In genomic region chr11:6418199-6418957, GRCh38 we compare ENCODE assay signal across 8 cellular contexts. TPM values are rescaled to one million over a fixed set of nuclear protein-coding genes. Genes with fewer than 3 reads are reported as not detected.
A peak's percentile ranks its signal among the peaks of the same experiment; 100 is the strongest.
DNase-seq lines count a peak whose midpoint lies in the region; ATAC-seq and TF ChIP-seq lines count a peak whose summit lies in the region.

No MANE protein-coding gene starts in this region.

- peaks cover 4 to 7% of the 10 kb centered on the region in 2 donors for H3K4me1 ChIP-seq in thyroid gland

- H3K27me3 ChIP-seq in AG04450 (ENCODE audit: control insufficient read depth, insufficient read depth, low read length) (no peaks in the 10 kb centered on the region), layer of hippocampus (ENCODE audit: control insufficient read depth, insufficient read depth, low read length) (no peaks in the 10 kb centered on the region), thyroid gland (no peaks in the 10 kb centered on the region)

- POLR2A ChIA-PET in AG04450 (lab: Yijun Ruan, JAX): interaction anchor here (0.6 to 1.6 kb wide), 7 partner anchors 9 to 268 kb away, joined by 3 to 10 read pairs (median 3); partner anchors contain the start of genes ARFIP2, SMPD1 and TIMM10B

- peak overlapping the region; percentile 80 for H3K4me3 ChIP-seq in AG04450 (ENCODE audit: low read depth, low read length)
- peak overlapping the region; percentile 64 to 88 (median 74) for H3K4me3 ChIP-seq in thyroid gland (replicated peaks in 1 of 3)

- ATAC-seq in GM19043 (IDR thresholded peaks at IDR 0.05; ENCODE audit: low read depth, unreplicated experiment) (peak; percentile 11), GM18517 (IDR thresholded peaks at IDR 0.05; ENCODE audit: unreplicated experiment) (no peak), GM19452 (IDR thresholded peaks at IDR 0.05; ENCODE audit: unreplicated experiment) (no peak)

- H3K9me3 ChIP-seq in AG04450 (ENCODE audit: control insufficient read depth, insufficient read depth, low read length): no peaks in the 10 kb centered on the region
- H3K9me3 ChIP-seq in thyroid gland: no peaks in the 10 kb centered on the region

- TF ChIP-seq CTCF in AG04450 (IDR thresholded peaks at IDR 0.05; ENCODE audit: low read depth, low read length): no peak
- no peak for TF ChIP-seq CTCF in thyroid gland (IDR thresholded peaks at IDR 0.05)

- no peak overlapping the region for H3K27ac ChIP-seq in AG04450 (ENCODE audit: low read depth, low read length)
- H3K27ac ChIP-seq in angular gyrus (ENCODE audit: low read depth, low read length): peak overlapping the region; percentile 98
- peak overlapping the region; percentile 95 for H3K27ac ChIP-seq in layer of hippocampus (ENCODE audit: low read depth, low read length)
- H3K27ac ChIP-seq in thyroid gland: peak overlapping the region; percentile 63 to 86 (median 69)

- TF ChIP-seq POLR2A in thyroid gland (IDR thresholded peaks at IDR 0.05): no peak

- H3K36me3 ChIP-seq in thyroid gland: no peaks in the 10 kb centered on the region

- DNase-seq in AG04450 (ENCODE audit: low read depth, low spot score) (no peak), thyroid gland (peak; percentile 29 to 45), DMS79 (lab: John Stamatoyannopoulos, UW) (no peak)

- WGBS in thyroid gland, 2 donors: 7 to 14% methylated on average over 13 to 20 of the region's 40 CpGs

- intact Hi-C loops in thyroid gland (cut with DNase I): no loop called here

- CTCF ChIA-PET in AG04450 (lab: Charles Lee): interaction anchor here (0.6 to 3.2 kb wide), 7 partner anchors 11 to 799 kb away, joined by 3 to 29 read pairs (median 3); no protein-coding TSS in a partner anchor

RNA-seq across cellular contexts. Expression of gene APBB1, which starts 0.5 kb away (rescaled TPM):
- 42.2 and 54.5 TPM in 2 replicates for polyA plus RNA-seq in AG04450 (2011; rRNA removed)
- 64.5 and 84.0 TPM in 2 replicates for polyA minus RNA-seq in AG04450 (2011; rRNA and poly(A)+ RNA removed)
- total RNA-seq in thyroid gland: 10 to 100 TPM; 36.4 to 54.1 (median 45.4) TPM

RNA-seq across cellular contexts. Expression of gene HPX, which starts 22.4 kb away (rescaled TPM):
- 0.32 and 0.67 TPM in 2 replicates for polyA plus RNA-seq in AG04450 (2011; rRNA removed)
- 1.0 and 2.1 TPM in 2 replicates for polyA minus RNA-seq in AG04450 (2011; rRNA and poly(A)+ RNA removed)
- under 1 TPM in 2 of 4 donors, not detected in 2; 0.33 to 0.67 TPM for total RNA-seq in thyroid gland

RNA-seq across cellular contexts. Expression of gene SMPD1, which starts 28.1 kb away (rescaled TPM):
- 68.0 and 83.7 TPM in 2 replicates for polyA plus RNA-seq in AG04450 (2011; rRNA removed)
- polyA minus RNA-seq in AG04450 (2011; rRNA and poly(A)+ RNA removed): 54.5 and 73.1 TPM in 2 replicates
- total RNA-seq in thyroid gland: 10 to 100 TPM; 39.6 to 82.4 (median 57.6) TPM

RNA-seq across cellular contexts. Expression of gene TRIM3, which starts 55.4 kb away (rescaled TPM):
- polyA plus RNA-seq in AG04450 (2011; rRNA removed): 10.5 and 11.7 TPM in 2 replicates
- 10.9 and 15.3 TPM in 2 replicates for polyA minus RNA-seq in AG04450 (2011; rRNA and poly(A)+ RNA removed)
- 10 to 100 TPM; 11.0 to 20.8 (median 14.6) TPM for total RNA-seq in thyroid gland

Comparison
In these comparisons a context has a peak if more than half of its experiments do, and no peak if none do; other contexts are left out.
1. DNase-seq: peak in thyroid gland (2 of 2); none in AG04450 (single experiment) and DMS79 (single experiment).